Comparison of ENCODE assay signal across 9 cellular contexts in genomic region chr1:17485280-17485679, GRCh38. TPM values are rescaled to one million over a fixed set of nuclear protein-coding genes. Genes with fewer than 3 reads are reported as not detected.
DNase-seq lines count a peak whose midpoint lies in the region; ATAC-seq and TF ChIP-seq lines count a peak whose summit lies in the region.
"Had no signal": no experiment of that assay in that cellular context is flagged by ENCODE, and none has a peak within 500 bp of the region (broad histone marks: within the 10 kb centered on the region; RNA-seq: fewer than 3 reads in every experiment).

No MANE protein-coding gene starts in this region.

- no peaks in the 10 kb centered on the region for H4K20me1 ChIP-seq in H9 (ENCODE audit: control insufficient read depth, insufficient read depth, insufficient read length)

- H4K91ac ChIP-seq in H9 (ENCODE audit: insufficient read length, low read depth, low read length), result no peak overlapping the region

- no peak overlapping the region for H3K4me2 ChIP-seq in H9 (ENCODE audit: insufficient read depth, insufficient read length, low read length)

- H3K79me2 ChIP-seq in H9 (ENCODE audit: insufficient read depth, low read length), result no peaks in the 10 kb centered on the region

- H3K9me3 ChIP-seq in H9 (ENCODE audit: control insufficient read depth, low read depth, low read length) (no peaks in the 10 kb centered on the region), adrenal gland (replicated peaks in 1 of 3) (no peaks in the 10 kb centered on the region)

- no peaks in the 10 kb centered on the region for H3K23me2 ChIP-seq in H9 (ENCODE audit: insufficient read length, low read depth, low read length, poor library complexity, severe bottlenecking)

- in situ Hi-C loops in Caki2 (cut with HindIII; ENCODE audit: low pct_unique_long_range_greater_than_20kb, low sequenced_read_pairs), result no loop called here

- peaks cover 0 to 2% (median 0%) of the 10 kb centered on the region in 3 experiments; a peak in 2 of 7 replicates for H3K36me3 Mint-ChIP-seq in H9 (ENCODE audit: insufficient read depth in 1 of 3, low read depth in 3 of 3)

- H3K27me3 ChIP-seq in H9 (ENCODE audit: insufficient read depth, low read length), result no peaks in the 10 kb centered on the region
- no peaks in the 10 kb centered on the region for H3K27me3 ChIP-seq in adrenal gland

- no peaks in the 10 kb centered on the region; the same call in 1 of the 2 replicates for H3K4me1 ChIP-seq in H9 (ENCODE audit: insufficient read depth, low read length)
- H3K4me1 ChIP-seq in adrenal gland (replicated peaks in 1 of 2), result no peaks in the 10 kb centered on the region

- H3K4ac ChIP-seq in H9 (ENCODE audit: low read depth, low read length), result no peak overlapping the region

- no peak overlapping the region for H3K14ac ChIP-seq in H9 (ENCODE audit: insufficient read depth, low read length)

- H2BK5ac ChIP-seq in H9 (ENCODE audit: insufficient read length, low read length), result no peak overlapping the region

- no peak overlapping the region for H3K4me3 Mint-ChIP-seq in H9

- no peak overlapping the region for H2AFZ ChIP-seq in H9 (ENCODE audit: low read length)

- no CpG with 5 or more reads among the region's 10 CpGs for WGBS in H9 (ENCODE audit: extremely low coverage, insufficient read length, low lambda C conversion rate)
- whole genome bisulfite sequencing in adrenal gland, 4 donors, result 41 to 60% (median 55%) methylated on average over 10 of the region's 10 CpGs

- intact Hi-C loops in adrenal gland (cut with DNase I), result loop anchor here (5.0 to 10.0 kb wide), 2 partner anchors 60 to 63 kb away; no protein-coding TSS in a partner anchor

- no peak for ATAC-seq in HG03520 (IDR thresholded peaks at IDR 0.05; ENCODE audit: unreplicated experiment)

- TF ChIP-seq POLR2A in adrenal gland (IDR thresholded peaks at IDR 0.05), result no peak

- H3K79me1 ChIP-seq in H9 (ENCODE audit: insufficient read depth, low read depth, low read length, poor library complexity, severe bottlenecking), result no peaks in the 10 kb centered on the region

- H2BK15ac ChIP-seq in H9 (ENCODE audit: low read depth, low read length), result no peak overlapping the region

- peaks cover 12% of the 10 kb centered on the region for H3K27me3 Mint-ChIP-seq in H9 (ENCODE audit: low read depth)

- no peak overlapping the region for H4K8ac ChIP-seq in H9 (replicated peaks; ENCODE audit: insufficient read length, low read depth, low read length)

- H2BK12ac ChIP-seq in H9 (ENCODE audit: insufficient read length, low read depth, low read length), result no peak overlapping the region

- H3K9ac ChIP-seq in H9 (ENCODE audit: extremely low read depth, insufficient read length, low read length), result no peak overlapping the region

- peaks cover 20 to 21% of the 10 kb centered on the region in 2 experiments for H3K4me1 Mint-ChIP-seq in H9

- no peak overlapping the region for H2BK20ac ChIP-seq in H9 (ENCODE audit: low read depth, low read length, poor library complexity, severe bottlenecking)

- no peak overlapping the region for H3T11ph ChIP-seq in H9 (ENCODE audit: low read length)

- no peak overlapping the region for H3K18ac ChIP-seq in H9 (ENCODE audit: insufficient read length, low read depth, low read length)

- DNase-seq in Caki2 (ENCODE audit: low read depth), result peak; percentile 39
- DNase-seq in H9, result peak; percentile 70
- peak in 3 of 7 donors; percentile 27 to 41 (median 33) for DNase-seq in adrenal gland
- peak; percentile 34 for DNase-seq in left kidney (ENCODE audit: low read depth, low spot score)
- DNase-seq in NK-92 treated with Interleukin-12 subunit alpha and Interleukin-12 subunit beta, amount 100 ng/mL, for 24 hours (lab: John Stamatoyannopoulos, UW), result no peak
- DNase-seq in stimulated activated CD4-positive, alpha-beta T cell treated with anti-CD3 and anti-CD28 coated beads, Interleukin-1b, Interleukin-23, amount 100 ng/mL, for 48 hours, result no peak
- DNase-seq in stimulated activated CD4-positive, alpha-beta T cell treated with anti-CD3 and anti-CD28 coated beads, Interleukin-4, amount 100 ng/mL, for 4 hours, result no peak
- DNase-seq: NCI-H774 had no signal

- no peaks in the 10 kb centered on the region for H3K36me3 ChIP-seq in adrenal gland (replicated peaks in 1 of 2)

- no peak overlapping the region for H3K56ac ChIP-seq in H9 (ENCODE audit: insufficient read length, low read depth, low read length)

- no peak overlapping the region for H3K4me3 ChIP-seq in adrenal gland

- peak overlapping the region in 1 of 3 experiments; percentile 64; a peak in 1 of 7 replicates for H3K27ac Mint-ChIP-seq in H9

- no peak overlapping the region for H2BK120ac ChIP-seq in H9 (ENCODE audit: low read depth, low read length, poor library complexity, severe bottlenecking)

- H3K9me3 Mint-ChIP-seq in H9, result peaks cover 0 to 3% of the 10 kb centered on the region in 2 experiments; a peak in 3 of 5 replicates

- H2AK5ac ChIP-seq in H9 (ENCODE audit: insufficient read length, low read length), result no peak overlapping the region

- peak; percentile 65 for TF ChIP-seq CTCF in H9 (conservative IDR thresholded peaks at IDR 0.05)
- peak in 5 of 6 experiments; percentile 13 to 51 (median 38) for TF ChIP-seq CTCF in adrenal gland (IDR thresholded peaks at IDR 0.05)

- no peak overlapping the region for H4K5ac ChIP-seq in H9 (ENCODE audit: insufficient read length, low read depth, low read length)

- H3K23ac ChIP-seq in H9 (ENCODE audit: insufficient read length, low read depth, low read length), result no peak overlapping the region

- H3K27ac ChIP-seq in H9 (ENCODE audit: insufficient read length, low read depth, low read length) (no peak overlapping the region), adrenal gland (no peak overlapping the region)

RNA-seq across cellular contexts. Expression of gene RCC2, which starts 45.8 kb away (rescaled TPM):
- total RNA-seq in Caki2 (2014; rRNA removed; shearing (Covaris generic); ENCODE audit: low replicate concordance), result 141 and 145 TPM in 2 replicates
- total RNA-seq in H9 (2021) (473 and 474 TPM in 2 replicates), adrenal gland (10 to 100 TPM; 23.5 to 38.3 (median 30.7) TPM)
- polyA plus RNA-seq in adrenal gland, result 10 to 100 TPM; 19.3 to 30.2 (median 26.7) TPM

RNA-seq across cellular contexts. Expression of gene ARHGEF10L, which starts 54.2 kb away (rescaled TPM):
- 23.1 and 31.0 TPM in 2 replicates for total RNA-seq in Caki2 (2014; rRNA removed; shearing (Covaris generic); ENCODE audit: low replicate concordance)
- total RNA-seq in H9 (2021) (20.2 and 21.4 TPM in 2 replicates), adrenal gland (10 to 100 TPM; 18.2 to 53.9 (median 33.6) TPM)
- 10 to 100 TPM in 2 of 3 donors, 1 to 10 TPM in 1; 5.0 to 54.9 (median 28.9) TPM for polyA plus RNA-seq in adrenal gland

Comparison
In these comparisons a context has a peak if more than half of its experiments do, and no peak if none do; other contexts are left out.
1. DNase-seq: peak in Caki2 (single experiment), H9 (single experiment) and left kidney (single experiment); none in NK-92 treated with Interleukin-12 subunit alpha and Interleukin-12 subunit beta, amount 100 ng/mL, for 24 hours (single experiment), stimulated activated CD4-positive, alpha-beta T cell treated with anti-CD3 and anti-CD28 coated beads, Interleukin-1b, Interleukin-23, amount 100 ng/mL, for 48 hours (single experiment) and stimulated activated CD4-positive, alpha-beta T cell treated with anti-CD3 and anti-CD28 coated beads, Interleukin-4, amount 100 ng/mL, for 4 hours (0 of 2).